In genomic region chr1:89604414-89604735, GRCh38 we compare ENCODE assay signal across 13 cellular contexts. TPM values are rescaled to one million over a fixed set of nuclear protein-coding genes. Genes with fewer than 3 reads are reported as not detected.
DNase-seq lines count a peak whose midpoint lies in the region; ATAC-seq and TF ChIP-seq lines count a peak whose summit lies in the region.
"Had no signal": no experiment of that assay in that cellular context is flagged by ENCODE, and none has a peak within 500 bp of the region (broad histone marks: within the 10 kb centered on the region; RNA-seq: fewer than 3 reads in every experiment).

No MANE protein-coding gene starts in this region.

- no peaks in the 10 kb centered on the region for H3K27me3 ChIP-seq in Panc1 (ENCODE audit: control insufficient read depth, insufficient read depth, low read length)

- peaks cover 41% of the 10 kb centered on the region for H3K36me3 Mint-ChIP-seq in activated CD4-positive, alpha-beta T cell treated with anti-CD3 and anti-CD28 coated beads, Interleukin-2, amount 10 ng/mL, durations not matched to agents 7 days and 5 days (ENCODE audit: low read depth)
- H3K36me3 Mint-ChIP-seq in activated naive CD8-positive, alpha-beta T cell treated with anti-CD3 and anti-CD28 coated beads, Interleukin-2, amount 50 U/mL, for 24 hours (ENCODE audit: low read depth): peaks cover 3% of the 10 kb centered on the region
- H3K36me3 Mint-ChIP-seq: brain had no signal

- no peaks in the 10 kb centered on the region for H3K27me3 Mint-ChIP-seq in activated CD4-positive, alpha-beta T cell treated with anti-CD3 and anti-CD28 coated beads, Interleukin-2, amount 10 ng/mL, durations not matched to agents 7 days and 5 days
- no peaks in the 10 kb centered on the region for H3K27me3 Mint-ChIP-seq in activated naive CD8-positive, alpha-beta T cell treated with anti-CD3 and anti-CD28 coated beads, Interleukin-2, amount 50 U/mL, for 24 hours

- peak overlapping the region; percentile 99 for H3K27ac Mint-ChIP-seq in activated CD4-positive, alpha-beta T cell treated with anti-CD3 and anti-CD28 coated beads, Interleukin-2, amount 10 ng/mL, durations not matched to agents 7 days and 5 days
- peak overlapping the region; percentile 94 for H3K27ac Mint-ChIP-seq in activated naive CD8-positive, alpha-beta T cell treated with anti-CD3 and anti-CD28 coated beads, Interleukin-2, amount 50 U/mL, for 24 hours

- POLR2A ChIA-PET in activated CD4-positive, alpha-beta T cell treated with anti-CD3 and anti-CD28 coated beads, Interleukin-2, amount 10 ng/mL, durations not matched to agents 7 days and 5 days (lab: Charles Lee): no interaction called here
- POLR2A ChIA-PET in Panc1 (lab: Charles Lee): no interaction called here

- no peaks in the 10 kb centered on the region for H3K4me1 ChIP-seq in Panc1 (ENCODE audit: control insufficient read depth, insufficient read depth, low read length)

- intact Hi-C loops in Panc1 (cut with micrococcal nuclease; ENCODE audit: unreplicated experiment): no loop called here

- no peak for DNase-seq in activated CD4-positive, alpha-beta T cell treated with anti-CD3 and anti-CD28 coated beads, Interleukin-2, amount 10 ng/mL, durations not matched to agents 7 days and 5 days
- DNase-seq in activated CD4-positive, alpha-beta T cell treated with anti-CD3 and anti-CD28 coated beads, Interleukin-2, amount 50 U/mL, for 1 hour: no peak
- no peak for DNase-seq in Panc1 (ENCODE audit: low read depth, low spot score)
- peak; percentile 34 for DNase-seq in activated naive CD8-positive, alpha-beta T cell treated with anti-CD3 and anti-CD28 coated beads, Interleukin-2, amount 50 U/mL, for 24 hours
- DNase-seq in stimulated activated CD4-positive, alpha-beta T cell treated with anti-CD3 and anti-CD28 coated beads, Interleukin-1b, Interleukin-23, amount 100 ng/mL, for 48 hours: peak; percentile 43
- DNase-seq in EL: no peak
- no peak for DNase-seq in NCI-H2107 (lab: John Stamatoyannopoulos, UW)
- DNase-seq: hippocampal formation, NCI-H146, NCI-H446, occipital lobe had no signal

- H3K36me3 ChIP-seq in Panc1 (ENCODE audit: control insufficient read depth, insufficient read depth, low read length): no peaks in the 10 kb centered on the region

- H3K9me3 Mint-ChIP-seq in activated CD4-positive, alpha-beta T cell treated with anti-CD3 and anti-CD28 coated beads, Interleukin-2, amount 10 ng/mL, durations not matched to agents 7 days and 5 days: peaks cover 4% of the 10 kb centered on the region
- H3K9me3 Mint-ChIP-seq in activated naive CD8-positive, alpha-beta T cell treated with anti-CD3 and anti-CD28 coated beads, Interleukin-2, amount 50 U/mL, for 24 hours: no peaks in the 10 kb centered on the region
- H3K9me3 Mint-ChIP-seq: brain had no signal

- no peak overlapping the region for H3K4me3 Mint-ChIP-seq in activated CD4-positive, alpha-beta T cell treated with anti-CD3 and anti-CD28 coated beads, Interleukin-2, amount 10 ng/mL, durations not matched to agents 7 days and 5 days
- peak overlapping the region; percentile 22 for H3K4me3 Mint-ChIP-seq in activated naive CD8-positive, alpha-beta T cell treated with anti-CD3 and anti-CD28 coated beads, Interleukin-2, amount 50 U/mL, for 24 hours
- H3K4me3 Mint-ChIP-seq: brain had no signal

- CTCF ChIA-PET in activated CD4-positive, alpha-beta T cell treated with anti-CD3 and anti-CD28 coated beads, Interleukin-2, amount 10 ng/mL, durations not matched to agents 7 days and 5 days (lab: Charles Lee): interaction anchor here (0.6 to 3.8 kb wide), 19 partner anchors 11 to 563 kb away, joined by 3 to 20 read pairs (median 3); no protein-coding TSS in a partner anchor
- CTCF ChIA-PET in Panc1 (lab: Charles Lee): interaction anchor here (0.6 to 0.7 kb wide), 2 partner anchors 18 to 518 kb away, joined by 3 to 4 read pairs; no protein-coding TSS in a partner anchor

- 0 out of 2 replicates have a peak, but pooled peaks have one; percentile 27 for ATAC-seq in Panc1
- no peak for ATAC-seq in activated naive CD8-positive, alpha-beta T cell treated with anti-CD3 and anti-CD28 coated beads, Interleukin-2, amount 50 U/mL, for 24 hours
- ATAC-seq in HG03045 (IDR thresholded peaks at IDR 0.05; ENCODE audit: unreplicated experiment): no peak

- no peak overlapping the region for H3K27ac ChIP-seq in Panc1 (ENCODE audit: low read length)

- no peak overlapping the region for H3K4me3 ChIP-seq in Panc1 (ENCODE audit: low read depth in 2 of 2, low read length in 2 of 2)

- no peak for TF ChIP-seq CTCF in Panc1 (IDR thresholded peaks at IDR 0.05)

- no TSS peak for BruUV-seq in Panc1 (replicated peaks; lab: Mats Ljungman, UMichigan)

- peaks cover 95% of the 10 kb centered on the region for H3K4me1 Mint-ChIP-seq in activated CD4-positive, alpha-beta T cell treated with anti-CD3 and anti-CD28 coated beads, Interleukin-2, amount 10 ng/mL, durations not matched to agents 7 days and 5 days
- peaks cover 100% of the 10 kb centered on the region for H3K4me1 Mint-ChIP-seq in activated naive CD8-positive, alpha-beta T cell treated with anti-CD3 and anti-CD28 coated beads, Interleukin-2, amount 50 U/mL, for 24 hours

- in situ Hi-C loops in Panc1 (cut with HindIII; ENCODE audit: low pct_unique_long_range_greater_than_20kb, low sequenced_read_pairs): no loop called here

- H3K9me3 ChIP-seq in Panc1 (ENCODE audit: control insufficient read depth, insufficient read depth, low read depth, low read length): no peaks in the 10 kb centered on the region

RNA-seq across cellular contexts. Expression of gene LRRC8C, which starts 28.5 kb away (rescaled TPM):
- total RNA-seq in activated CD4-positive, alpha-beta T cell treated with anti-CD3 and anti-CD28 coated beads, Interleukin-2, amount 10 ng/mL, durations not matched to agents 7 days and 5 days: 10 to 100 TPM; 45.0 to 55.2 TPM
- 17.1 TPM for total RNA-seq in Panc1 (2021; ENCODE audit: unreplicated experiment)
- 6.5 TPM for polyA plus RNA-seq in Panc1 (2012; ENCODE audit: insufficient read length)

Comparison
In these comparisons a context has a peak if more than half of its experiments do, and no peak if none do; other contexts are left out.
1. DNase-seq: peak in activated naive CD8-positive, alpha-beta T cell treated with anti-CD3 and anti-CD28 coated beads, Interleukin-2, amount 50 U/mL, for 24 hours (single experiment) and stimulated activated CD4-positive, alpha-beta T cell treated with anti-CD3 and anti-CD28 coated beads, Interleukin-1b, Interleukin-23, amount 100 ng/mL, for 48 hours (single experiment); none in activated CD4-positive, alpha-beta T cell treated with anti-CD3 and anti-CD28 coated beads, Interleukin-2, amount 10 ng/mL, durations not matched to agents 7 days and 5 days (single experiment), activated CD4-positive, alpha-beta T cell treated with anti-CD3 and anti-CD28 coated beads, Interleukin-2, amount 50 U/mL, for 1 hour (single experiment), Panc1 (single experiment), EL (single experiment) and NCI-H2107 (single experiment).